ENCODE assay signal across 17 cellular contexts in genomic region chr5:149633671-149634350, GRCh38. TPM values are rescaled to one million over a fixed set of nuclear protein-coding genes. Genes with fewer than 3 reads are reported as not detected.
DNase-seq lines count a peak whose midpoint lies in the region; TF ChIP-seq lines count a peak whose summit lies in the region.
"Had no signal": no experiment of that assay in that cellular context is flagged by ENCODE, and none has a peak within 500 bp of the region (broad histone marks: within the 10 kb centered on the region; RNA-seq: fewer than 3 reads in every experiment).

No MANE protein-coding gene starts in this region.

- H3K27me3 ChIP-seq in brain microvascular endothelial cell (replicated peaks) (no peaks in the 10 kb centered on the region), uterus (no peaks in the 10 kb centered on the region), BE2C (no peaks in the 10 kb centered on the region)
- H3K27me3 ChIP-seq: body of pancreas, right lobe of liver had no signal

- peak overlapping the region; percentile 50 for H3K27ac ChIP-seq in 22Rv1
- peak overlapping the region; percentile 55 for H3K27ac ChIP-seq in brain microvascular endothelial cell
- H3K27ac ChIP-seq in uterus: no peak overlapping the region
- H3K27ac ChIP-seq: body of pancreas, right lobe of liver had no signal

- TF ChIP-seq CTCF in 22Rv1 (IDR thresholded peaks at IDR 0.05): no peak
- TF ChIP-seq CTCF in brain microvascular endothelial cell (IDR thresholded peaks at IDR 0.05; ENCODE audit: low read depth, low read length, missing control alignments): no peak
- no peak for TF ChIP-seq CTCF in uterus (IDR thresholded peaks at IDR 0.05)
- no peak for TF ChIP-seq CTCF in BE2C (IDR thresholded peaks at IDR 0.05; ENCODE audit: low read depth, low read length)

- intact Hi-C loops in uterus (cut with DNase I; ENCODE audit: low total_unique reads): loop anchor here (10.0 kb wide), 1 partner anchor 361 kb away; no protein-coding TSS in a partner anchor

- H3K9me3 ChIP-seq in uterus (no peaks in the 10 kb centered on the region), BE2C (no peaks in the 10 kb centered on the region)
- H3K9me3 ChIP-seq: body of pancreas, right lobe of liver had no signal

- H3K4me3 ChIP-seq in brain microvascular endothelial cell (ENCODE audit: low read depth, low read length) (no peak overlapping the region), uterus (no peak overlapping the region), BE2C (ENCODE audit: low read depth, low read length) (no peak overlapping the region)
- H3K4me3 ChIP-seq: body of pancreas, GM12878, right lobe of liver had no signal

- DNase-seq in EH (ENCODE audit: low read depth): peak; percentile 18
- DNase-seq in brain microvascular endothelial cell: peak; percentile 38
- peak; percentile 10 for DNase-seq in kidney tubule cell (ENCODE audit: low spot score)
- DNase-seq in DMS153 treated with DMSO at 0.1 percent for 48 hours (lab: John Stamatoyannopoulos, UW; ENCODE audit: unreplicated experiment): no peak
- DNase-seq in HuH-7 (ENCODE audit: low spot score): no peak
- no peak for DNase-seq in uterus
- no peak for DNase-seq in BE2C
- DNase-seq: activated CD4-positive, alpha-beta T cell treated with anti-CD3 and anti-CD28 coated beads, Interleukin-2, amount 50 U/mL, for 4 hours; activated T-cell treated with anti-CD3 and anti-CD28 coated beads, Interleukin-2, amount 50 U/mL, for 4 hours; body of pancreas; GF-D8; glutamatergic neuron; naive B cell; right lobe of liver; substantia nigra had no signal

- in situ Hi-C loops in brain microvascular endothelial cell (cut with HindIII; ENCODE audit: low pct_ligation_motif_present, low sequenced_read_pairs): loop anchor here (25.0 kb wide), 2 partner anchors 203 to 353 kb away; no protein-coding TSS in a partner anchor

- TF ChIP-seq POLR2A in uterus (IDR thresholded peaks at IDR 0.05): no peak

- H3K36me3 ChIP-seq in brain microvascular endothelial cell (replicated peaks): no peaks in the 10 kb centered on the region
- H3K36me3 ChIP-seq in uterus: no peaks in the 10 kb centered on the region
- no peaks in the 10 kb centered on the region for H3K36me3 ChIP-seq in BE2C
- H3K36me3 ChIP-seq: right lobe of liver had no signal

- H3K4me1 ChIP-seq in uterus (no peaks in the 10 kb centered on the region), BE2C (no peaks in the 10 kb centered on the region)
- H3K4me1 ChIP-seq: right lobe of liver had no signal

RNA-seq across cellular contexts. Expression of gene ARHGEF37, which starts 52.5 kb away (rescaled TPM):
- total RNA-seq in uterus: 10 to 100 TPM in 1 of 4 donors, 1 to 10 TPM in 3; 4.6 to 10.4 (median 7.9) TPM
- polyA plus RNA-seq in BE2C (2012; ENCODE audit: insufficient read depth, insufficient read length, low read depth): 0.23 TPM

Comparison
In these comparisons a context has a peak if more than half of its experiments do, and no peak if none do; other contexts are left out.
1. H3K27ac ChIP-seq: peak in 22Rv1 (single experiment) and brain microvascular endothelial cell (single experiment); none in uterus (0 of 2).
2. DNase-seq: peak in EH (single experiment), brain microvascular endothelial cell (single experiment) and kidney tubule cell (single experiment); none in DMS153 treated with DMSO at 0.1 percent for 48 hours (single experiment), HuH-7 (single experiment), uterus (0 of 2) and BE2C (single experiment).